ENCODE assay signal across 1 cellular context in the genomic region with DNA sequence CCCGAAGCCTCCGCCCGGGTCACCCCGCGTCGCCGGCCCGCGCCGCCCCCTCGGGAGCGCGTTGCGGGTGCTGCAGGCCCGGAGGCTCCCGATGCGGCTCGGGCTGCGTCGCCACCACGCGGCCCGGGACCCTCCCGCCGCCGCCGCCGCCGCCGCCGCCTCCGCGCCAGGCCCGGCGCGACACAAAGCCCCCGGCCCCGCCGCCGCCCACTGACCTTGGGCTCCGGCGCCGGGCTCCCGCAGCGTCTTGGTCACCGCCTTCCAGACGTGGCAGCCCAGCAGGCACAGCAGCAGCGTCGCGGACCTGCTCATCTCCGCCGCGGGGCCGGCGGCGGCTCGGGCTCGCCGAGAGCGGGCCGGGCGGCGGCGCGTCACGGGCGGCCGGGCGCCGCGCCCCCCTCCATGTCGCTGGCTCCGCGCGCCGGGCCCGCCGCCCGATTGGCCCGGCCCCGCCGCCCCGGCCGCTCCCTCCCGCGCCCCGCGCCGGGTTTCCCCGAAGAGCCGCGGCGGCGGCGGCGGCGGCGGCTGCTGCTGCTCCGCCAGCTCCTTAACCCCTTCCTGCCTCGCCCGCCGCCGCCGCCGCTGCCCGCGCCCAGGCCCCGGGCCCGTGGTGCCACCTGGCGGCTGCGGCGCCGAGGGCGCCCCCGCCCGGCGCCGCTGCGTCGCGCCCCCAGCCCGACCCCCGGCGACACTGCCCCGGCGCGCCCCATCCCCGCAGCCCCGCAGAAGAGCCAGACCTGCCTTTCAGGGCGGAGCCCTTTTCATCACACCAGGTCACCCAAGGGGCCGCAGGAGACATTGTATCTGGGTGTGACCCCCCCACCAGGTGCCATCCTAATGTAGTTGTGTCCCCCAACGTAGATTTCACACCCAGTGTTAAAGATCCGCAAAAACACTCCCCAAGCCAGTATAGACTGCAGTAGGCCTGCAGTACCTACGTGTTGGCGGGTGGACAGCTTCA.
TF ChIP-seq lines count a peak whose summit lies in the region.

A gene (minus strand): TSS at position 549 of the 961 bp plus-strand sequence. CDS start 237 bp downstream, at position 312.

TF ChIP-seq in IMR-90, 13 proteins besides CTCF, POLR2A, EP300 and RAD21 (continued from another document):
- TF ChIP-seq BHLHE40 (IDR thresholded peaks at IDR 0.05; ENCODE audit: low read depth, low read length) (no peak), MAZ (IDR thresholded peaks at IDR 0.05; ENCODE audit: borderline replicate concordance, low read depth, low read length) (peak; percentile 12; the same call in 1 of the 2 replicates), RCOR1 (IDR thresholded peaks at IDR 0.05; ENCODE audit: insufficient replicate concordance, low read length) (no peak), SMC3 (IDR thresholded peaks at IDR 0.05; ENCODE audit: low read depth, low read length) (peak; percentile 36; the same call in 1 of the 2 replicates), CEBPB (IDR thresholded peaks at IDR 0.05; ENCODE audit: low read depth, low read length) (no peak), NFE2L2 (IDR thresholded peaks at IDR 0.05; ENCODE audit: low read depth, low read length) (no peak)
